In genomic region chr17:7132511-7133094, GRCh38 we compare ENCODE assay signal across 8 cellular contexts. TPM values are rescaled to one million over a fixed set of nuclear protein-coding genes. Genes with fewer than 3 reads are reported as not detected.
DNase-seq lines count a peak whose midpoint lies in the region; ATAC-seq, FAIRE-seq and TF ChIP-seq lines count a peak whose summit lies in the region.

No MANE protein-coding gene starts in this region.

- peak overlapping the region in 2 of 4 donors; percentile 18 to 67 for H3K4me3 Mint-ChIP-seq in CD4-positive, CD25-positive, alpha-beta regulatory T cell
- H3K4me3 Mint-ChIP-seq in GM23338 (peak overlapping the region; percentile 49), Caco-2 (ENCODE audit: unreplicated experiment) (no peak overlapping the region)
- H3K4me3 Mint-ChIP-seq in T-helper 1 cell treated with Interleukin-12 subunit alpha and Interleukin-12 subunit beta and Interleukin-4 antibody, amounts not matched to agents 30 μg/mL and 1 μg/mL, for 36 hours = peak overlapping the region; percentile 41

- 20 to 37% (median 28%) methylated on average over 7 of the region's 7 CpGs for WGBS in psoas muscle, 3 donors

- POLR2A ChIA-PET in Caco-2 (lab: Charles Lee) = no interaction called here

- H3K4me2 ChIP-seq in GM23338 = peak overlapping the region; percentile 69

- peak overlapping the region; percentile 52 to 93 (median 81) for H3K27ac Mint-ChIP-seq in CD4-positive, CD25-positive, alpha-beta regulatory T cell
- H3K27ac Mint-ChIP-seq in GM23338 (peak overlapping the region; percentile 100), Caco-2 (ENCODE audit: unreplicated experiment) (no peak overlapping the region)
- H3K27ac Mint-ChIP-seq in T-helper 1 cell treated with Interleukin-12 subunit alpha and Interleukin-12 subunit beta and Interleukin-4 antibody, amounts not matched to agents 30 μg/mL and 1 μg/mL, for 36 hours = peak overlapping the region; percentile 94

- H3K27me3 Mint-ChIP-seq in CD4-positive, CD25-positive, alpha-beta regulatory T cell = peaks cover 6% of the 10 kb centered on the region
- peaks cover 24% of the 10 kb centered on the region for H3K27me3 Mint-ChIP-seq in GM23338 (ENCODE audit: insufficient read depth, low read depth, poor library complexity)
- H3K27me3 Mint-ChIP-seq in T-helper 1 cell treated with Interleukin-12 subunit alpha and Interleukin-12 subunit beta and Interleukin-4 antibody, amounts not matched to agents 30 μg/mL and 1 μg/mL, for 36 hours (ENCODE audit: low read depth) = peaks cover 12% of the 10 kb centered on the region
- no peaks in the 10 kb centered on the region for H3K27me3 Mint-ChIP-seq in Caco-2 (ENCODE audit: insufficient read depth, unreplicated experiment)

- CTCF ChIA-PET in Caco-2 (lab: Charles Lee) = interaction anchor here (1.4 to 1.7 kb wide), 2 partner anchors 32 to 87 kb away, joined by 4 to 5 read pairs; no protein-coding TSS in a partner anchor

- TF ChIP-seq CTCF in GM23338 (conservative IDR thresholded peaks at IDR 0.05; ENCODE audit: low read depth in 2 of 2) (no peak), choroid plexus epithelial cell (conservative IDR thresholded peaks at IDR 0.05; ENCODE audit: low read depth, low read length) (no peak), psoas muscle (IDR thresholded peaks at IDR 0.05) (no peak), D721Med (IDR thresholded peaks at IDR 0.05; ENCODE audit: insufficient read depth, missing control alignments) (no peak), Caco-2 (IDR thresholded peaks at IDR 0.05; ENCODE audit: insufficient read depth in 1 of 2, low read depth in 1 of 2, low read length in 1 of 2, severe bottlenecking in 1 of 2, unreplicated experiment in 1 of 2) (no peak)

- peak; percentile 72 to 80 for ATAC-seq in CD4-positive, CD25-positive, alpha-beta regulatory T cell (ENCODE audit: low read depth in 2 of 2)
- ATAC-seq in GM23338 (peak; percentile 84), psoas muscle (no peak), GM18870 (IDR thresholded peaks at IDR 0.05; ENCODE audit: unreplicated experiment) (no peak)

- H3K36me3 ChIP-seq in CD4-positive, CD25-positive, alpha-beta regulatory T cell (ENCODE audit: control insufficient read depth, insufficient read depth, low read length) = no peaks in the 10 kb centered on the region
- H3K36me3 ChIP-seq in GM23338 (ENCODE audit: insufficient read depth) (no peaks in the 10 kb centered on the region), psoas muscle (ENCODE audit: insufficient read depth in 1 of 2, low read depth in 1 of 2) (no peaks in the 10 kb centered on the region), Caco-2 (ENCODE audit: control insufficient read depth, insufficient read depth, low read length) (no peaks in the 10 kb centered on the region)

- H3K79me2 ChIP-seq in GM23338 (replicated peaks; ENCODE audit: insufficient read depth) = no peaks in the 10 kb centered on the region

- intact Hi-C loops in psoas muscle (cut with DNase I) = no loop called here
- intact Hi-C loops in Caco-2 (cut with micrococcal nuclease; ENCODE audit: unreplicated experiment) = no loop called here

- H3K4me3 ChIP-seq in CD4-positive, CD25-positive, alpha-beta regulatory T cell (ENCODE audit: low read depth, low read length) = peak overlapping the region; percentile 41
- H3K4me3 ChIP-seq in GM23338 (peak overlapping the region; percentile 39), choroid plexus epithelial cell (ENCODE audit: low read depth, low read length) (no peak overlapping the region), psoas muscle (peak overlapping the region; percentile 11), Caco-2 (ENCODE audit: low read depth, low read length) (no peak overlapping the region)

- H3K27me3 ChIP-seq in CD4-positive, CD25-positive, alpha-beta regulatory T cell (ENCODE audit: control insufficient read depth, insufficient read depth, low read length) = peaks cover 2% of the 10 kb centered on the region
- peaks cover 22% of the 10 kb centered on the region for H3K27me3 ChIP-seq in GM23338 (ENCODE audit: insufficient read depth)
- H3K27me3 ChIP-seq in psoas muscle (ENCODE audit: insufficient read depth in 3 of 3, low read length in 2 of 3) = peaks cover 0 to 38% (median 5%) of the 10 kb centered on the region in 3 donors
- H3K27me3 ChIP-seq in Caco-2 (replicated peaks; ENCODE audit: control insufficient read depth, insufficient read depth, low read length) = no peaks in the 10 kb centered on the region

- peaks cover 5 to 23% (median 9%) of the 10 kb centered on the region in 4 donors for H3K4me1 Mint-ChIP-seq in CD4-positive, CD25-positive, alpha-beta regulatory T cell
- H3K4me1 Mint-ChIP-seq in GM23338 = peaks cover 60% of the 10 kb centered on the region
- H3K4me1 Mint-ChIP-seq in T-helper 1 cell treated with Interleukin-12 subunit alpha and Interleukin-12 subunit beta and Interleukin-4 antibody, amounts not matched to agents 30 μg/mL and 1 μg/mL, for 36 hours (ENCODE audit: low read depth) = peaks cover 20% of the 10 kb centered on the region
- no peaks in the 10 kb centered on the region for H3K4me1 Mint-ChIP-seq in Caco-2 (ENCODE audit: low read depth, unreplicated experiment)

- no peaks in the 10 kb centered on the region for H4K20me1 ChIP-seq in GM23338 (replicated peaks; ENCODE audit: insufficient read depth)

- peaks cover 9% of the 10 kb centered on the region for H3K4me1 ChIP-seq in CD4-positive, CD25-positive, alpha-beta regulatory T cell (ENCODE audit: control insufficient read depth, insufficient read depth, low read length, poor library complexity, severe bottlenecking)
- peaks cover 58% of the 10 kb centered on the region for H3K4me1 ChIP-seq in GM23338 (ENCODE audit: insufficient read depth)
- H3K4me1 ChIP-seq in psoas muscle = no peaks in the 10 kb centered on the region
- no peaks in the 10 kb centered on the region for H3K4me1 ChIP-seq in Caco-2

- H3F3A ChIP-seq in GM23338 (replicated peaks; ENCODE audit: low read depth) = peaks cover 25% of the 10 kb centered on the region

- peak overlapping the region; percentile 61 for H3K27ac ChIP-seq in CD4-positive, CD25-positive, alpha-beta regulatory T cell (ENCODE audit: insufficient read depth, low read length, poor library complexity, severe bottlenecking)
- H3K27ac ChIP-seq in GM23338 (ENCODE audit: low read depth) (peak overlapping the region; percentile 91), psoas muscle (no peak overlapping the region)

- H2AFZ ChIP-seq in GM23338 = no peak overlapping the region

- no peaks in the 10 kb centered on the region for H3K9me3 Mint-ChIP-seq in CD4-positive, CD25-positive, alpha-beta regulatory T cell
- H3K9me3 Mint-ChIP-seq in GM23338 (no peaks in the 10 kb centered on the region; the same call in 2 of the 3 replicates), Caco-2 (ENCODE audit: unreplicated experiment) (no peaks in the 10 kb centered on the region)
- H3K9me3 Mint-ChIP-seq in T-helper 1 cell treated with Interleukin-12 subunit alpha and Interleukin-12 subunit beta and Interleukin-4 antibody, amounts not matched to agents 30 μg/mL and 1 μg/mL, for 36 hours = no peaks in the 10 kb centered on the region

- no peaks in the 10 kb centered on the region for H3K9me3 ChIP-seq in CD4-positive, CD25-positive, alpha-beta regulatory T cell (ENCODE audit: control insufficient read depth in 2 of 2, low read length in 2 of 2)
- no peaks in the 10 kb centered on the region for H3K9me3 ChIP-seq in psoas muscle
- no peaks in the 10 kb centered on the region for H3K9me3 ChIP-seq in Caco-2

- peak; percentile 37 to 66 (median 59) for DNase-seq in CD4-positive, CD25-positive, alpha-beta regulatory T cell
- DNase-seq in GM23338 (ENCODE audit: low spot score) = peak; percentile 96
- DNase-seq in choroid plexus epithelial cell (ENCODE audit: low read depth) = peak; percentile 59
- DNase-seq in psoas muscle = no peak
- no peak for DNase-seq in D721Med (ENCODE audit: insufficient read length, low spot score)
- no peak for DNase-seq in Caco-2

- FAIRE-seq in D721Med (lab: Jason Lieb, UNC) = no peak

- no TSS peak for BruUV-seq in Caco-2 (replicated peaks; lab: Mats Ljungman, UMichigan)

- H3K36me3 Mint-ChIP-seq in CD4-positive, CD25-positive, alpha-beta regulatory T cell = no peaks in the 10 kb centered on the region
- no peaks in the 10 kb centered on the region for H3K36me3 Mint-ChIP-seq in GM23338 (ENCODE audit: low read depth)
- H3K36me3 Mint-ChIP-seq in T-helper 1 cell treated with Interleukin-12 subunit alpha and Interleukin-12 subunit beta and Interleukin-4 antibody, amounts not matched to agents 30 μg/mL and 1 μg/mL, for 36 hours (ENCODE audit: low read depth) = no peaks in the 10 kb centered on the region
- no peaks in the 10 kb centered on the region for H3K36me3 Mint-ChIP-seq in Caco-2 (ENCODE audit: insufficient read depth, unreplicated experiment)

- no peaks in the 10 kb centered on the region for H3K9me2 ChIP-seq in GM23338 (ENCODE audit: insufficient read depth)

TF ChIP-seq in GM23338, 12 proteins besides CTCF, POLR2A, EP300 and RAD21 (continues in another document):
- TF ChIP-seq NANOG (IDR thresholded peaks at IDR 0.05; ENCODE audit: borderline replicate concordance) = peak; percentile 60; the same call in 1 of the 2 replicates

RNA-seq across cellular contexts. Expression of gene ASGR2, which starts 18.0 kb away (rescaled TPM):
- not detected for total RNA-seq in CD4-positive, CD25-positive, alpha-beta regulatory T cell
- not detected for polyA plus RNA-seq in CD4-positive, CD25-positive, alpha-beta regulatory T cell
- 0.97 TPM in 1 of 2 replicates, not detected in the other for total RNA-seq in GM23338 (2014; rRNA removed; shearing (Covaris generic))
- polyA plus RNA-seq in GM23338 (2016; fragmentation: Nextera tagmentation; extraction: Ambion mirVana) (not detected in 2 replicates), psoas muscle (under 1 TPM in 2 of 3 donors, not detected in 1; 0.04 to 0.25 TPM)
- total RNA-seq in psoas muscle (under 1 TPM in 2 of 4 donors, not detected in 2; 0.34 to 0.62 TPM), Caco-2 (2022) (12.8 and 14.3 TPM in 2 replicates)

RNA-seq across cellular contexts. Expression of gene ASGR1, which starts 46.6 kb away (rescaled TPM):
- total RNA-seq in CD4-positive, CD25-positive, alpha-beta regulatory T cell = not detected
- polyA plus RNA-seq in CD4-positive, CD25-positive, alpha-beta regulatory T cell = under 1 TPM in 1 of 4 donors, not detected in 3; 0.24 TPM
- 5.3 and 9.0 TPM in 2 replicates for total RNA-seq in GM23338 (2014; rRNA removed; shearing (Covaris generic))
- 5.9 and 8.3 TPM in 2 replicates for polyA plus RNA-seq in GM23338 (2016; fragmentation: Nextera tagmentation; extraction: Ambion mirVana)
- under 1 TPM in 2 of 4 donors, not detected in 2; 0.26 to 0.39 TPM for total RNA-seq in psoas muscle
- polyA plus RNA-seq in psoas muscle = under 1 TPM; 0.08 to 0.23 (median 0.21) TPM
- 8.3 and 9.2 TPM in 2 replicates for total RNA-seq in Caco-2 (2022)

RNA-seq across cellular contexts. Expression of gene CLEC10A, which starts 52.6 kb away (rescaled TPM):
- total RNA-seq in CD4-positive, CD25-positive, alpha-beta regulatory T cell = not detected
- not detected for polyA plus RNA-seq in CD4-positive, CD25-positive, alpha-beta regulatory T cell
- total RNA-seq in GM23338 (2014; rRNA removed; shearing (Covaris generic)) = not detected in 2 replicates
- not detected in 2 replicates for polyA plus RNA-seq in GM23338 (2016; fragmentation: Nextera tagmentation; extraction: Ambion mirVana)
- 1 to 10 TPM; 1.9 to 4.9 (median 2.4) TPM for total RNA-seq in psoas muscle
- polyA plus RNA-seq in psoas muscle = 1 to 10 TPM in 1 of 3 donors, under 1 TPM in 2; 0.69 to 2.4 (median 0.87) TPM
- total RNA-seq in Caco-2 (2022) = not detected in 2 replicates

Comparison
In these comparisons a context has a peak if more than half of its experiments do, and no peak if none do; other contexts are left out.
1. ATAC-seq: peak in CD4-positive, CD25-positive, alpha-beta regulatory T cell (2 of 2) and GM23338 (single experiment); none in psoas muscle (0 of 4) and GM18870 (single experiment).
2. DNase-seq: peak in CD4-positive, CD25-positive, alpha-beta regulatory T cell (3 of 3), GM23338 (single experiment) and choroid plexus epithelial cell (single experiment); none in psoas muscle (0 of 2), D721Med (single experiment) and Caco-2 (0 of 2).
3. H3K4me3 ChIP-seq: peak in CD4-positive, CD25-positive, alpha-beta regulatory T cell (single experiment), GM23338 (single experiment) and psoas muscle (single experiment); none in choroid plexus epithelial cell (single experiment) and Caco-2 (single experiment).